8 cellular contexts compared by ENCODE assay signal in genomic region chr17:1491406-1492248, GRCh38. TPM values are rescaled to one million over a fixed set of nuclear protein-coding genes. Genes with fewer than 3 reads are reported as not detected.
DNase-seq lines count a peak whose midpoint lies in the region; ATAC-seq, FAIRE-seq and TF ChIP-seq lines count a peak whose summit lies in the region.

No MANE protein-coding gene starts in this region.

- ATAC-seq in HG03520 (IDR thresholded peaks at IDR 0.05; ENCODE audit: unreplicated experiment), result peak; percentile 35

- peaks cover 16% of the 10 kb centered on the region for H3K36me3 Mint-ChIP-seq in endothelial cell (ENCODE audit: low read depth, unreplicated experiment)

- H3K36me3 ChIP-seq in ACC112 (ENCODE audit: insufficient read depth, low read length) (no peaks in the 10 kb centered on the region), mesodermal cell (ENCODE audit: control insufficient read depth, insufficient read depth, low read length) (peaks cover 14% of the 10 kb centered on the region), tibial nerve (peaks cover 0 to 22% (median 0%) of the 10 kb centered on the region in 3 donors)

- H3K9me3 ChIP-seq in mesodermal cell (ENCODE audit: control insufficient read depth, low read length) (no peaks in the 10 kb centered on the region), tibial nerve (no peaks in the 10 kb centered on the region)

- H2AFZ ChIP-seq in ACC112 (ENCODE audit: low read length, unreplicated experiment), result peak overlapping the region; percentile 83

- FAIRE-seq in GM12892 (lab: Jason Lieb, UNC), result peak; percentile 72

- H3K79me2 ChIP-seq in ACC112 (ENCODE audit: control insufficient read depth, insufficient read depth, low read length, unreplicated experiment), result peaks cover 16% of the 10 kb centered on the region

- H3K27ac Mint-ChIP-seq in endothelial cell (ENCODE audit: unreplicated experiment), result peak overlapping the region; percentile 77

- H3K9me3 Mint-ChIP-seq in endothelial cell (ENCODE audit: unreplicated experiment), result no peaks in the 10 kb centered on the region

- TF ChIP-seq EP300 in tibial nerve (IDR thresholded peaks at IDR 0.05), result peak in 1 of 2 donors; percentile 58

- DNase-seq in GM12892 (ENCODE audit: insufficient read length) (peak; percentile 97), UCSD-AML1 (lab: John Stamatoyannopoulos, UW; ENCODE audit: unreplicated experiment) (peak; percentile 55), endothelial cell (ENCODE audit: low spot score) (peak; percentile 48), tibial nerve (ENCODE audit: low spot score in 2 of 2) (no peak), H4 (ENCODE audit: low spot score) (no peak)

- H3K27ac ChIP-seq in ACC112 (ENCODE audit: low read depth, low read length), result peak overlapping the region; percentile 21; the same call in 1 of the 2 replicates
- peak overlapping the region; percentile 74 for H3K27ac ChIP-seq in mesodermal cell (ENCODE audit: low read depth, low read length, severe bottlenecking)
- peak overlapping the region; percentile 95 to 99 (median 98) for H3K27ac ChIP-seq in tibial nerve

- H3K4me3 ChIP-seq in ACC112 (ENCODE audit: low read depth, low read length) (peak overlapping the region; percentile 92), mesodermal cell (ENCODE audit: extremely low read depth, insufficient read depth, low read length, poor library complexity, severe bottlenecking) (peak overlapping the region; percentile 66), tibial nerve (peak overlapping the region; percentile 78 to 87 (median 81))

- peak overlapping the region; percentile 94 for H3K4me3 Mint-ChIP-seq in endothelial cell (ENCODE audit: unreplicated experiment)

- no peak for TF ChIP-seq CTCF in endothelial cell (IDR thresholded peaks at IDR 0.05; ENCODE audit: unreplicated experiment)
- TF ChIP-seq CTCF in tibial nerve (IDR thresholded peaks at IDR 0.05), result no peak

- no peak for TF ChIP-seq POLR2A in GM12892 (IDR thresholded peaks at IDR 0.05; ENCODE audit: low read depth, low read length)
- TF ChIP-seq POLR2A in tibial nerve (IDR thresholded peaks at IDR 0.05), result peak; percentile 31 to 43

- H3K27me3 ChIP-seq in ACC112 (ENCODE audit: insufficient read depth, low read length) (no peaks in the 10 kb centered on the region), tibial nerve (no peaks in the 10 kb centered on the region)

- peaks cover 21% of the 10 kb centered on the region for H3K27me3 Mint-ChIP-seq in endothelial cell (ENCODE audit: unreplicated experiment)

- H3K4me1 Mint-ChIP-seq in endothelial cell (ENCODE audit: unreplicated experiment), result peaks cover 28% of the 10 kb centered on the region

- WGBS in mesodermal cell (ENCODE audit: insufficient coverage in 2 of 2), 2 experiments, result 2% methylated on average over 55 to 94 of the region's 99 CpGs
- 0 to 3% methylated on average over 26 to 35 of the region's 99 CpGs for WGBS in tibial nerve, 2 donors

- H3K4me1 ChIP-seq in ACC112 (ENCODE audit: control insufficient read depth, insufficient read depth, low read length, unreplicated experiment), result peaks cover 25% of the 10 kb centered on the region
- H3K4me1 ChIP-seq in mesodermal cell (ENCODE audit: control insufficient read depth, insufficient read depth, low read length, poor library complexity, severe bottlenecking), result peaks cover 31% of the 10 kb centered on the region
- peaks cover 0 to 88% (median 61%) of the 10 kb centered on the region in 4 donors for H3K4me1 ChIP-seq in tibial nerve

RNA-seq across cellular contexts. Expression of gene MYO1C, which starts 0.9 kb away (rescaled TPM):
- polyA plus RNA-seq in GM12892 (2012; ENCODE audit: missing spikeins), result 38.4 TPM
- total RNA-seq in endothelial cell (ENCODE audit: unreplicated experiment), result 117 TPM
- polyA plus RNA-seq in mesodermal cell (2013, experiment 1 of 2), result 83.2 TPM
- polyA plus RNA-seq in mesodermal cell (2013, experiment 2 of 2), result 73.4 TPM
- 100 to 1,000 TPM; 184 to 305 (median 226) TPM for total RNA-seq in tibial nerve
- 53.1 and 53.4 TPM in 2 replicates for total RNA-seq in H4 (2014; rRNA removed; shearing (Covaris generic))

RNA-seq across cellular contexts. Expression of gene INPP5K, which starts 24.8 kb away (rescaled TPM):
- 10.1 TPM for polyA plus RNA-seq in GM12892 (2012; ENCODE audit: missing spikeins)
- total RNA-seq in endothelial cell (ENCODE audit: unreplicated experiment), result 40.9 TPM
- 23.8 TPM for polyA plus RNA-seq in mesodermal cell (2013, experiment 1 of 2)
- polyA plus RNA-seq in mesodermal cell (2013, experiment 2 of 2), result 19.8 TPM
- 100 to 1,000 TPM in 2 of 4 donors, 10 to 100 TPM in 2; 67.9 to 110 (median 95.2) TPM for total RNA-seq in tibial nerve
- 34.1 and 47.0 TPM in 2 replicates for total RNA-seq in H4 (2014; rRNA removed; shearing (Covaris generic))

RNA-seq across cellular contexts. Expression of gene CRK, which starts 35.6 kb away (rescaled TPM):
- polyA plus RNA-seq in GM12892 (2012; ENCODE audit: missing spikeins), result 7.4 TPM
- total RNA-seq in endothelial cell (ENCODE audit: unreplicated experiment) (119 TPM), tibial nerve (10 to 100 TPM; 65.1 to 72.0 (median 70.0) TPM)
- 68.2 TPM for polyA plus RNA-seq in mesodermal cell (2013, experiment 1 of 2)
- 63.0 TPM for polyA plus RNA-seq in mesodermal cell (2013, experiment 2 of 2)
- total RNA-seq in H4 (2014; rRNA removed; shearing (Covaris generic)), result 70.9 and 80.5 TPM in 2 replicates

Comparison
In these comparisons a context has a peak if more than half of its experiments do, and no peak if none do; other contexts are left out.
1. H3K27ac ChIP-seq: peak in every context shown above with its lines; median percentile 98 in tibial nerve; 74 in mesodermal cell; 21 in ACC112.
2. DNase-seq: peak in GM12892 (single experiment), UCSD-AML1 (single experiment) and endothelial cell (single experiment); none in tibial nerve (0 of 2) and H4 (single experiment).
3. Peak in every context shown above with its lines, with median percentiles within 50 percentile points of each other: H3K4me3 ChIP-seq.